1 cellular context compared by ENCODE assay signal in the genomic region with DNA sequence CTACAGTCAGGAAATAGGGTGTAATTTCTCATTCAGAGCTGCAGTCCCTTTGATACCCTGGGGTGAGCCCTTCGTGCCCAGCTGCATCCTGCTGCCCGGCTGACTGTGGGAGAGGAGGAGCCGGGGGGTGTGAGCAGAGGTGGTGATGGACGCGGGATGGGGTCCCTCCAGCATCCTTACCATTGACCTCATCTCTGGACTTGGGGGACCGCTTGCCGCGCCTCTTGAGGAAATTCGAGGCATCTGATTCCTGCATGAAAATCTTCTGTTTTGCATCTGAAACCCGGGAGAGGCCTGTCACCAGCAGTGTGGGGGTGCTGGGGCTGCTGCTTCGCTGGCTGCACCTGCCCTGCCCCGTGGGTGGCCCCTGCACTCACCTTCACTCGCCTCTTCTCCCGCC.
TF ChIP-seq lines count a peak whose summit lies in the region.

No MANE protein-coding gene starts in this region.

TF ChIP-seq in H1, 55 proteins besides CTCF, POLR2A, EP300 and RAD21:
- TF ChIP-seq GABPA (IDR thresholded peaks at IDR 0.05; ENCODE audit: borderline replicate concordance, insufficient read depth, low read length) (no peak), CEBPB (IDR thresholded peaks at IDR 0.05; ENCODE audit: low read depth, low read length) (no peak), SIN3A (conservative IDR thresholded peaks at IDR 0.05 in 1 of 2, IDR thresholded peaks at IDR 0.05 in 1 of 2; ENCODE audit: low read depth in 1 of 2, low read length in 2 of 2) (no peak), CTBP2 (IDR thresholded peaks at IDR 0.05; ENCODE audit: borderline replicate concordance, insufficient read depth, insufficient read length, low read length) (no peak), SIX5 (IDR thresholded peaks at IDR 0.05; ENCODE audit: low read depth, low read length) (no peak), SIRT6 (IDR thresholded peaks at IDR 0.05; ENCODE audit: low read length) (no peak), CREB1 (IDR thresholded peaks at IDR 0.05) (no peak), NRF1 (IDR thresholded peaks at IDR 0.05; ENCODE audit: low read depth, low read length) (no peak), NANOG (IDR thresholded peaks at IDR 0.05; ENCODE audit: insufficient read depth, low read depth, low read length, poor library complexity, severe bottlenecking) (no peak), CHD1 (IDR thresholded peaks at IDR 0.05; ENCODE audit: low read depth, low read length) (no peak), ATF2 (IDR thresholded peaks at IDR 0.05; ENCODE audit: low read length) (no peak), ATF3 (IDR thresholded peaks at IDR 0.05; ENCODE audit: insufficient read depth, low read depth, low read length) (no peak), SAP30 (IDR thresholded peaks at IDR 0.05; ENCODE audit: insufficient read depth, insufficient replicate concordance, low read length) (no peak)
- TF ChIP-seq, protein P1, sequence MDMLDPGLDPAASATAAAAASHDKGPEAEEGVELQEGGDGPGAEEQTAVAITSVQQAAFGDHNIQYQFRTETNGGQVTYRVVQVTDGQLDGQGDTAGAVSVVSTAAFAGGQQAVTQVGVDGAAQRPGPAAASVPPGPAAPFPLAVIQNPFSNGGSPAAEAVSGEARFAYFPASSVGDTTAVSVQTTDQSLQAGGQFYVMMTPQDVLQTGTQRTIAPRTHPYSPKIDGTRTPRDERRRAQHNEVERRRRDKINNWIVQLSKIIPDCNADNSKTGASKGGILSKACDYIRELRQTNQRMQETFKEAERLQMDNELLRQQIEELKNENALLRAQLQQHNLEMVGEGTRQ (IDR thresholded peaks at IDR 0.05; ENCODE audit: low read length): no peak
- TF ChIP-seq, protein P2, sequence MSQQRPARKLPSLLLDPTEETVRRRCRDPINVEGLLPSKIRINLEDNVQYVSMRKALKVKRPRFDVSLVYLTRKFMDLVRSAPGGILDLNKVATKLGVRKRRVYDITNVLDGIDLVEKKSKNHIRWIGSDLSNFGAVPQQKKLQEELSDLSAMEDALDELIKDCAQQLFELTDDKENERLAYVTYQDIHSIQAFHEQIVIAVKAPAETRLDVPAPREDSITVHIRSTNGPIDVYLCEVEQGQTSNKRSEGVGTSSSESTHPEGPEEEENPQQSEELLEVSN (IDR thresholded peaks at IDR 0.05): no peak
